In the genomic region with DNA sequence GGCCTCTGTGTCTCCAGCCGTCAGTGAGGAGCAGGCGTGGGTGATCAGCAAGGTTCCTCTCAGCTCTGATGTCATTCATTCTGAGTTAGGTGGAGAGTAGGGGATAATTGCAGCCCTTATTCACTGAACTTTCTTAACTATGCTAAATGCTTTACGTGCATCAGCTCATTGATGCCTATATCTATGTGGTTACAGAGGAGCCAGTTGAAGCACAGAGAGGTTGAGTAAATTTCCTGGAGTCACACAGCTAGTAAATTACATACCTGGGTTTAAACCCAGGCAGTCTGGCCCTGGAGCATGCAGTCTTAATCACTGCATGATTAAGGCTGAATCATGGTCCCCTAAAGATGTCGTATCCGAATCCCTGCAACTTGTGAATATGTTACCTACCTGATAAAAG, we compare ENCODE assay signal across 8 cellular contexts.
DNase-seq lines count a peak whose midpoint lies in the region; ATAC-seq, FAIRE-seq and TF ChIP-seq lines count a peak whose summit lies in the region.
"Had no signal": no experiment of that assay in that cellular context is flagged by ENCODE, and none has a peak within 500 bp of the region (broad histone marks: within the 10 kb centered on the region; RNA-seq: fewer than 3 reads in every experiment).

No MANE protein-coding gene starts in this region.

- no peak for FAIRE-seq in bronchial epithelial cell (lab: Jason Lieb, UNC)
- FAIRE-seq: pancreas had no signal

- WGBS in spleen, 5 donors: 49 to 71% (median 68%) methylated on average over 5 of the region's 5 CpGs

- peak overlapping the region in 6 of 8 donors; percentile 82 to 94 (median 88) for H3K27ac ChIP-seq in spleen
- H3K27ac ChIP-seq: pancreas had no signal

- H3K9me3 ChIP-seq in spleen: no peaks in the 10 kb centered on the region
- H3K9me3 ChIP-seq: pancreas had no signal

- no peak for TF ChIP-seq POLR2A in NB4 (IDR thresholded peaks at IDR 0.05; ENCODE audit: extremely low read depth, insufficient read length)
- TF ChIP-seq POLR2A in spleen (IDR thresholded peaks at IDR 0.05): no peak

- H3K36me3 ChIP-seq in bronchial epithelial cell (ENCODE audit: control insufficient read depth, insufficient read depth, low read length): no peaks in the 10 kb centered on the region
- H3K36me3 ChIP-seq in spleen: no peaks in the 10 kb centered on the region
- H3K36me3 ChIP-seq: pancreas had no signal

- H3K4me3 ChIP-seq in NB4 (ENCODE audit: low read depth, low read length) (peak overlapping the region; percentile 8), bronchial epithelial cell (ENCODE audit: low read depth, low read length) (no peak overlapping the region), spleen (peak overlapping the region in 3 of 8 donors; percentile 29 to 64 (median 33))
- H3K4me3 ChIP-seq: pancreas had no signal

- ATAC-seq in GM19023 (IDR thresholded peaks at IDR 0.05; ENCODE audit: unreplicated experiment): peak; percentile 3
- ATAC-seq: pancreas had no signal

- peaks cover 46 to 100% (median 94%) of the 10 kb centered on the region in 6 donors for H3K4me1 ChIP-seq in spleen

- intact Hi-C loops in spleen (cut with DNase I; ENCODE audit: low total_unique reads): loop anchor here (5.0 kb wide), 1 partner anchor 100 kb away; a partner anchor contains a TSS

- no peaks in the 10 kb centered on the region for H3K27me3 ChIP-seq in bronchial epithelial cell (ENCODE audit: control insufficient read depth, insufficient read depth, low read length)
- H3K27me3 ChIP-seq in spleen (replicated peaks in 1 of 7): no peaks in the 10 kb centered on the region
- H3K27me3 ChIP-seq: pancreas had no signal

- DNase-seq in NB4 (ENCODE audit: low read depth): no peak
- DNase-seq in bronchial epithelial cell (ENCODE audit: low read depth): peak; percentile 83
- DNase-seq in spleen: no peak
- DNase-seq in NCI-H1105 (lab: John Stamatoyannopoulos, UW): no peak
- DNase-seq in NCI-H187 treated with DMSO at 0.1 percent for 48 hours (lab: John Stamatoyannopoulos, UW): no peak
- no peak for DNase-seq in stimulated activated naive CD4-positive, alpha-beta T cell (lab: John Stamatoyannopoulos, UW)
- DNase-seq: pancreas had no signal

- TF ChIP-seq CTCF in NB4 (IDR thresholded peaks at IDR 0.05; ENCODE audit: low read depth, low read length) (no peak), bronchial epithelial cell (IDR thresholded peaks at IDR 0.05; ENCODE audit: insufficient read depth, low read length, severe bottlenecking) (no peak), spleen (IDR thresholded peaks at IDR 0.05 in 8 of 11, conservative IDR thresholded peaks at IDR 0.05 in 3 of 11) (peak in 1 of 11 experiments; percentile 12)
